ENCODE assay signal across 9 cellular contexts in the genomic region with DNA sequence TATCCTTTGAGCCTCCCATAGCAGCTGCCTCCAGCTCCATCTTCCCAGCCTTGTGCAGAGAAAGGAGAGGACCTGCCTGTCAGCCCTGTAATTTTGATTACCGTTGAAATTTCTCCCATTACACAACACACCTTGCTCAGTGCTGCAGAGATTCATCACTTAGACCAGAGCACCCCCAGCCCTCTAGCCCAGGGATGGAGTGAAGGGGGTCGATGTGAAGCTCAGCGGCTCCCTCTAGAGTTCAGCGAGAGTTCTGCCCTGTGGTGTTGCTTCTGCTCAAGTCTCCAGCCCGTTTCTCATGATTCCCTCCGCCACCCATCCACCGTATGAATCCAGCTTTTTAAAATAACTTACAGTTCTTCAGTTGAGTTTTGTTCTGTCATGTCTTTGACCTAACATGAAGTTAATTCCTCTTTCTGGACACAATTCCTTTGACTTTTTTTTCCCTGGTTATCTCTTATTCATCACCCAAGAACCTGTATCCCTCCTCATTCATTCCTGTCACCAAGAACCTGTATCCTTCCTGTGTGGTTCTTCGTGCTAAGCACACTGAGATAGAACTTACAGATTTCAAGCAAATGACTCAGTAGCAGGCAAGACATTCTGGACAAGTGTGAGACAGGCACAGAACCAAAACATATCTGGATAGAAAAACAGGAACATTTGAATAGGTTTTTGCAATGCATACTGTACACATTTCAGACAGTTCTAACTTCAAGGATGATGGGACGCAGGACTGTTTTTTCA. TPM values are rescaled to one million over a fixed set of nuclear protein-coding genes. Genes with fewer than 3 reads are reported as not detected.
A peak's percentile ranks its signal among the peaks of the same experiment; 100 is the strongest.
DNase-seq lines count a peak whose midpoint lies in the region; ATAC-seq, FAIRE-seq and TF ChIP-seq lines count a peak whose summit lies in the region.
"Had no signal": no experiment of that assay in that cellular context is flagged by ENCODE, and none has a peak within 500 bp of the region (broad histone marks: within the 10 kb centered on the region; RNA-seq: fewer than 3 reads in every experiment).

No MANE protein-coding gene starts in this region.

- H3K27ac Mint-ChIP-seq in naive thymus-derived CD4-positive, alpha-beta T cell: no peak overlapping the region

- H3K4me3 Mint-ChIP-seq in naive thymus-derived CD4-positive, alpha-beta T cell: no peak overlapping the region

- no peaks in the 10 kb centered on the region for H3K27me3 ChIP-seq in naive thymus-derived CD4-positive, alpha-beta T cell (ENCODE audit: control insufficient read depth in 2 of 2, insufficient read depth in 2 of 2, low read length in 2 of 2)
- H3K27me3 ChIP-seq: SJSA1 had no signal

- in situ Hi-C loops in astrocyte of the cerebellum (cut with HindIII; ENCODE audit: low sequenced_read_pairs): loop anchor here (25.0 kb wide), 1 partner anchor 1179 kb away; no protein-coding TSS in a partner anchor

- H3K36me3 Mint-ChIP-seq in naive thymus-derived CD4-positive, alpha-beta T cell: no peaks in the 10 kb centered on the region

- no peak overlapping the region for H3K27ac ChIP-seq in naive thymus-derived CD4-positive, alpha-beta T cell (ENCODE audit: low read depth, low read length)
- H3K27ac ChIP-seq: SJSA1 had no signal

- FAIRE-seq in urothelium cell line (lab: Jason Lieb, UNC): no peak

- ATAC-seq in naive thymus-derived CD4-positive, alpha-beta T cell: peak; percentile 69
- ATAC-seq in HG03571 (IDR thresholded peaks at IDR 0.05; ENCODE audit: unreplicated experiment): no peak
- no peak for ATAC-seq in HG02884 (IDR thresholded peaks at IDR 0.05; ENCODE audit: unreplicated experiment)

- CTCF ChIA-PET in naive thymus-derived CD4-positive, alpha-beta T cell (lab: Charles Lee): interaction anchor here (0.6 to 2.5 kb wide), 2 partner anchors 10 to 120 kb away, joined by 4 to 13 read pairs; no protein-coding TSS in a partner anchor

- no peaks in the 10 kb centered on the region for H3K36me3 ChIP-seq in naive thymus-derived CD4-positive, alpha-beta T cell (ENCODE audit: control insufficient read depth in 2 of 3, insufficient read depth in 3 of 3, low read length in 3 of 3)
- H3K36me3 ChIP-seq: SJSA1 had no signal

- POLR2A ChIA-PET in naive thymus-derived CD4-positive, alpha-beta T cell (lab: Charles Lee): no interaction called here

- H3K9me3 Mint-ChIP-seq in naive thymus-derived CD4-positive, alpha-beta T cell: peaks cover 0 to 3% (median 0%) of the 10 kb centered on the region in 11 donors

- peaks cover 0 to 4% (median under 1%) of the 10 kb centered on the region in 7 donors for H3K4me1 Mint-ChIP-seq in naive thymus-derived CD4-positive, alpha-beta T cell

- no peak for DNase-seq in GM10266 (ENCODE audit: extremely low spot score)
- DNase-seq in HT1080 (ENCODE audit: low read depth): peak; percentile 18
- DNase-seq in astrocyte of the cerebellum (ENCODE audit: low read depth): no peak
- no peak for DNase-seq in naive thymus-derived CD4-positive, alpha-beta T cell
- DNase-seq in urothelium cell line (ENCODE audit: low spot score): no peak

- no peak overlapping the region for H3K4me3 ChIP-seq in astrocyte of the cerebellum (ENCODE audit: low read depth, low read length)
- no peak overlapping the region for H3K4me3 ChIP-seq in naive thymus-derived CD4-positive, alpha-beta T cell (ENCODE audit: low read length)
- H3K4me3 ChIP-seq: lung, SJSA1 had no signal

- intact Hi-C loops in naive thymus-derived CD4-positive, alpha-beta T cell (cut with micrococcal nuclease): no loop called here

- TF ChIP-seq CTCF in GM10266 (IDR thresholded peaks at IDR 0.05; ENCODE audit: control insufficient read depth, insufficient read depth, low read depth, missing control alignments) (peak; percentile 37), astrocyte of the cerebellum (IDR thresholded peaks at IDR 0.05; ENCODE audit: low read depth, low read length, missing control alignments) (peak; percentile 50)

- H3K4me1 ChIP-seq in naive thymus-derived CD4-positive, alpha-beta T cell (ENCODE audit: control insufficient read depth in 2 of 2, insufficient read depth in 2 of 2, low read length in 2 of 2): no peaks in the 10 kb centered on the region
- H3K4me1 ChIP-seq: SJSA1 had no signal

- H3K27me3 Mint-ChIP-seq in naive thymus-derived CD4-positive, alpha-beta T cell: peaks cover 25 to 37% (median 32%) of the 10 kb centered on the region in 5 donors

- no peaks in the 10 kb centered on the region for H3K9me3 ChIP-seq in naive thymus-derived CD4-positive, alpha-beta T cell (ENCODE audit: control insufficient read depth in 2 of 3, low read length in 3 of 3)
- H3K9me3 ChIP-seq: SJSA1 had no signal

RNA-seq across cellular contexts. Expression of a gene that starts 34.9 kb away (rescaled TPM):
- total RNA-seq in HT1080 (2014; rRNA removed; shearing (Covaris generic)): 31.2 and 31.8 TPM in 2 replicates
- 16.2 and 20.9 TPM in 2 replicates for polyA plus RNA-seq in HT1080 (2015; cell fraction: cytosol; rRNA removed)
- polyA plus RNA-seq in HT1080 (2015; cell fraction: nucleus; rRNA removed): 7.6 and 8.9 TPM in 2 replicates
- 10 to 100 TPM; 19.3 to 47.0 (median 22.7) TPM for total RNA-seq in naive thymus-derived CD4-positive, alpha-beta T cell
- polyA plus RNA-seq in naive thymus-derived CD4-positive, alpha-beta T cell: 10 to 100 TPM; 92.2 to 98.8 TPM
